Comparison of ENCODE assay signal across 1 cellular context in the genomic region with DNA sequence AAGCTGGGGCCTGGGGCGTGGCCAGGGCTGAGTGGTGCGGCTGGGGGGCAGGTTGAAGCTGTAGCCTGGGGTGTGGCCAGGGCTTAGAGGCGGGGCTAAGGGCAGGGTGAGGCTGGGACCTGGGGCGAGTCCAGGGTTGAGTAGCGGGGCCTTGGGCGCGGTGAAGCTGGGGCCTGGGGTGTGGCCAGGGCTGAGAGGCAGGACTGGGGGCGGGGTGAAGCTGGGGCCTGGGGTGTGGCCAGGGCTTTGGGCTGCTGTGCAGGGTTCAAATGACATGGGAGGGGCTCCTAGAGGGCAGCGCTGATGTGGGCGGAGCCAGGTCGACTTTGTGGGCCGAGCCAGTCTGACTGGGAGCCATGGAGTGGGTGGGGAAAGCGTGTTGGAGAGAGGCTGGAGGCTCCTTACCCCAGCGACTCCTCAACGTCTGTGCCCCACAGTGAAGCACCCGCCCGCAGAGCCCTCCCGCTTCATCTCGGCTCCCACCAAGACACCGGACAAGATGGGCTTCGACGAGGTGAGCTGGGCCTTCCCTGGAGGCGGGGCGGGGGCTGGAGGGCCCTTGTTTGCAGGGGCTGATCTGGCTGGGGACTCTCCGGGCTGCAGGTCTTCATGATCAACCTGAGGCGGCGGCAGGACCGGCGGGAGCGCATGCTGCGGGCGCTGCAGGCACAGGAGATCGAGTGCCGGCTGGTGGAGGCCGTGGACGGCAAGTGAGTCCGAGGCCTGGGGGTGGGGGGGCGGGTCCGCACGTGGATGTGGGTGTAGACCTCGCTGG.
TF ChIP-seq lines count a peak whose summit lies in the region.

No MANE protein-coding gene starts in this region.

TF ChIP-seq in A549, 52 proteins besides CTCF, POLR2A, EP300 and RAD21 (continued from another document):
- no peak for TF ChIP-seq E2F6 (IDR thresholded peaks at IDR 0.05; ENCODE audit: borderline replicate concordance, low read depth)
